1 cellular context compared by ENCODE assay signal in the genomic region with DNA sequence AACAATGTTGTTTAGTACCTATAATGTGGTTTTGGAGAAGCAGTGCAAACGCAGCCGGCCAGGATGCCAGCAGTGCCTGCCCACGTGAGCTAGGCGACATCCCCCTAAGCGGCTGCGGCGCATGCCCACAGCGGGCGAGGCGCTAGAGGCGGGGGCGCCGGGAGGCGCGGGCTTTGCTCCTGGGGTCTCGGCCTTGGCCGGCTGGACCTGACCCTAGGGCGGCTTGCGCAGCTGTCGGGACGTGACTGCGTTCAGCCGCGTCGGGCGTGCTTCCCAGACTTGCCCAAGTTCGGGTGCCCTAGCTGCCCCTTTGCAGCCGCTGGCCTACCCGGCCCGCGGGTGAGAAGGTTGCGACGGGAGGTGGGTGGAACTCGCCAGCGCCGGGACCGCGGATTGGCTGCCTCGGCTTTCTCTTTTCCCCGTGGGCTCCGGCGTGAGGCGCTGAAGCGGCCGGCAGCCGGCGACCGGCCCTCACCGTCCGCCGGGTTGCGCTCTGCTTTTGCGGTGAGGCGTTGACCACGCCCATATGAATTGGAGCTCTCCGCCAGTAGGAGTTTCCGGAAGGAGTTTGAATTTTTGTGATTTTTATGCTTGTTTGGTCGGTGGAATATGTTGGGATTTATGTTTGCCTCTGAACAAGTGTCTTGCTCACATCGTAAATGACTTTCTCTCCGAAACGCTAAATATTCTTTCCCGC.
TF ChIP-seq lines count a peak whose summit lies in the region.

Gene TMEM19, plus strand, starts transcription at position 122 of the 697 bp plus-strand sequence. CDS start 599 bp downstream, outside the sequence.

TF ChIP-seq in HCT116, 20 proteins besides CTCF, POLR2A, EP300 and RAD21 (continued from another document):
- TF ChIP-seq, protein P1, sequence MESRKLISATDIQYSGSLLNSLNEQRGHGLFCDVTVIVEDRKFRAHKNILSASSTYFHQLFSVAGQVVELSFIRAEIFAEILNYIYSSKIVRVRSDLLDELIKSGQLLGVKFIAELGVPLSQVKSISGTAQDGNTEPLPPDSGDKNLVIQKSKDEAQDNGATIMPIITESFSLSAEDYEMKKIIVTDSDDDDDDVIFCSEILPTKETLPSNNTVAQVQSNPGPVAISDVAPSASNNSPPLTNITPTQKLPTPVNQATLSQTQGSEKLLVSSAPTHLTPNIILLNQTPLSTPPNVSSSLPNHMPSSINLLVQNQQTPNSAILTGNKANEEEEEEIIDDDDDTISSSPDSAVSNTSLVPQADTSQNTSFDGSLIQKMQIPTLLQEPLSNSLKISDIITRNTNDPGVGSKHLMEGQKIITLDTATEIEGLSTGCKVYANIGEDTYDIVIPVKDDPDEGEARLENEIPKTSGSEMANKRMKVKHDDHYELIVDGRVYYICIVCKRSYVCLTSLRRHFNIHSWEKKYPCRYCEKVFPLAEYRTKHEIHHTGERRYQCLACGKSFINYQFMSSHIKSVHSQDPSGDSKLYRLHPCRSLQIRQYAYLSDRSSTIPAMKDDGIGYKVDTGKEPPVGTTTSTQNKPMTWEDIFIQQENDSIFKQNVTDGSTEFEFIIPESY (IDR thresholded peaks at IDR 0.05; ENCODE audit: extremely low read depth, insufficient replicate concordance, low read length), result no peak
- TF ChIP-seq EZH2phosphoT487 (IDR thresholded peaks at IDR 0.05; ENCODE audit: borderline replicate concordance), result no peak
